In genomic region chr5:61674403-61674802, GRCh38 we compare ENCODE assay signal across 17 cellular contexts.
"Had no signal": no experiment of that assay in that cellular context is flagged by ENCODE, and none has a peak within 500 bp of the region (broad histone marks: within the 10 kb centered on the region; RNA-seq: fewer than 3 reads in every experiment).

No MANE protein-coding gene starts in this region.

- H3K4me1 Mint-ChIP-seq: stimulated activated naive CD8-positive, alpha-beta T cell treated with anti-CD3 and anti-CD28 coated beads, Interleukin-15, amount 100 ng/mL, for 72 hours had no signal

- H3K36me3 ChIP-seq: heart right ventricle, left ventricle myocardium inferior, lower lobe of right lung, thoracic aorta had no signal

- H3K4me3 Mint-ChIP-seq: memory B cell; mesothelial cell of epicardium; naive thymus-derived CD4-positive, alpha-beta T cell; stimulated activated naive CD8-positive, alpha-beta T cell treated with anti-CD3 and anti-CD28 coated beads, Interleukin-15, amount 100 ng/mL, for 72 hours; type B pancreatic cell had no signal

- H3K4me1 ChIP-seq: lower lobe of right lung had no signal

- H3K36me3 Mint-ChIP-seq: memory B cell; mesothelial cell of epicardium; naive thymus-derived CD4-positive, alpha-beta T cell; stimulated activated naive B cell treated with anti-CD40 and anti-IgM and Interleukin-4, amounts not matched to agents 10 μg/mL and 1 μg/mL and 100 μg/mL, for 72 hours; type B pancreatic cell had no signal

- H3K27me3 Mint-ChIP-seq: stimulated activated naive B cell treated with anti-CD40 and anti-IgM and Interleukin-4, amounts not matched to agents 10 μg/mL and 1 μg/mL and 100 μg/mL, for 72 hours had no signal

- FAIRE-seq: endometrium, frontal cortex, urothelium cell line had no signal

- H3K4me3 ChIP-seq: heart right ventricle, left ventricle myocardium inferior, lower lobe of right lung, thoracic aorta had no signal

- ATAC-seq: esophagus mucosa; lower lobe of right lung; naive thymus-derived CD4-positive, alpha-beta T cell; stimulated activated naive B cell treated with anti-CD40 and anti-IgM and Interleukin-4, amounts not matched to agents 10 μg/mL and 1 μg/mL and 100 μg/mL, for 72 hours; stimulated activated naive CD8-positive, alpha-beta T cell treated with anti-CD3 and anti-CD28 coated beads, Interleukin-15, amount 100 ng/mL, for 72 hours had no signal

- H3K27me3 ChIP-seq: heart right ventricle had no signal

- H3K27ac Mint-ChIP-seq: memory B cell; mesothelial cell of epicardium; naive thymus-derived CD4-positive, alpha-beta T cell; stimulated activated naive CD8-positive, alpha-beta T cell treated with anti-CD3 and anti-CD28 coated beads, Interleukin-15, amount 100 ng/mL, for 72 hours; type B pancreatic cell had no signal

- DNase-seq: effector memory CD4-positive, alpha-beta T cell; heart right ventricle; left ventricle myocardium inferior; lower lobe of right lung; naive thymus-derived CD4-positive, alpha-beta T cell; stimulated activated CD4-positive, alpha-beta T cell treated with anti-CD3 and anti-CD28 coated beads, Interleukin-2, amount 100 ng/mL, for 24 hours; stimulated activated CD4-positive, alpha-beta T cell treated with anti-CD3 and anti-CD28 coated beads, Interleukin-4, amount 100 ng/mL, for 4 hours; stimulated activated naive B cell treated with anti-CD40 and anti-IgM and Interleukin-4, amounts not matched to agents 10 μg/mL and 1 μg/mL and 100 μg/mL, for 72 hours; stimulated activated naive CD8-positive, alpha-beta T cell treated with anti-CD3 and anti-CD28 coated beads, Interleukin-15, amount 100 ng/mL, for 72 hours had no signal

- H3K27ac ChIP-seq: heart right ventricle, left ventricle myocardium inferior, lower lobe of right lung, thoracic aorta had no signal

- H3K9me3 ChIP-seq: heart right ventricle, left ventricle myocardium inferior, lower lobe of right lung, thoracic aorta had no signal

- H3K9me3 Mint-ChIP-seq: memory B cell; mesothelial cell of epicardium; stimulated activated naive B cell treated with anti-CD40 and anti-IgM and Interleukin-4, amounts not matched to agents 10 μg/mL and 1 μg/mL and 100 μg/mL, for 72 hours; stimulated activated naive CD8-positive, alpha-beta T cell treated with anti-CD3 and anti-CD28 coated beads, Interleukin-15, amount 100 ng/mL, for 72 hours had no signal
